Comparison of ENCODE assay signal across 8 cellular contexts in genomic region chr14:70622111-70622712, GRCh38. TPM values are rescaled to one million over a fixed set of nuclear protein-coding genes. Genes with fewer than 3 reads are reported as not detected.
A peak's percentile ranks its signal among the peaks of the same experiment; 100 is the strongest.
DNase-seq lines count a peak whose midpoint lies in the region; ATAC-seq and TF ChIP-seq lines count a peak whose summit lies in the region.

No MANE protein-coding gene starts in this region.

- no peaks in the 10 kb centered on the region for H3K4me1 ChIP-seq in vagina
- no peaks in the 10 kb centered on the region for H3K4me1 ChIP-seq in aorta (ENCODE audit: control insufficient read depth in 1 of 2, insufficient read depth in 2 of 2, low read length in 2 of 2)

- H3K27ac ChIP-seq in vagina (no peak overlapping the region), aorta (ENCODE audit: low read depth in 1 of 2, low read length in 2 of 2) (no peak overlapping the region)

- H3K9me3 ChIP-seq in vagina (no peaks in the 10 kb centered on the region), aorta (ENCODE audit: control insufficient read depth, low read length) (no peaks in the 10 kb centered on the region)

- BruUV-seq in Calu3 (replicated peaks; lab: Mats Ljungman, UMichigan), result no TSS peak

- CTCF ChIA-PET in Calu3 (lab: Charles Lee), result no interaction called here

- TF ChIP-seq CTCF in Calu3 (IDR thresholded peaks at IDR 0.05; ENCODE audit: unreplicated experiment) (peak; percentile 70), vagina (IDR thresholded peaks at IDR 0.05) (peak in 1 of 3 experiments; percentile 43)

- no peaks in the 10 kb centered on the region for H3K27me3 ChIP-seq in vagina
- H3K27me3 ChIP-seq in aorta (ENCODE audit: control insufficient read depth in 1 of 2, insufficient read depth in 2 of 2, low read length in 1 of 2), result no peaks in the 10 kb centered on the region

- DNase-seq in Calu3, result peak; percentile 67
- peak; percentile 52 for DNase-seq in NOMO-1 treated with DMSO at 0.1 percent for 48 hours (lab: John Stamatoyannopoulos, UW; ENCODE audit: unreplicated experiment)
- DNase-seq in activated T-helper 2 cell treated with anti-CD3 and anti-CD28 coated beads, Interferon-gamma antibody, Interleukin-2, Interleukin-4, amounts not matched to agents 10 μg/mL and 5 μg/mL and 100 μg/mL, durations not matched to agents 14 hours and 24 hours and 36 hours (ENCODE audit: low spot score), result peak; percentile 27
- DNase-seq in left ventricle myocardium superior, result no peak
- peak; percentile 52 for DNase-seq in stimulated activated CD4-positive, alpha-beta T cell treated with anti-CD3 and anti-CD28 coated beads, Interleukin-4, amount 100 ng/mL, for 24 hours
- DNase-seq in vagina (ENCODE audit: extremely low spot score in 2 of 2), result no peak
- DNase-seq in aorta, result no peak

- H3K36me3 Mint-ChIP-seq in Calu3 (ENCODE audit: insufficient read depth, unreplicated experiment), result peaks cover 5% of the 10 kb centered on the region
- H3K36me3 Mint-ChIP-seq in activated T-helper 2 cell treated with anti-CD3 and anti-CD28 coated beads, Interferon-gamma antibody, Interleukin-2, Interleukin-4, amounts not matched to agents 10 μg/mL and 5 μg/mL and 100 μg/mL, durations not matched to agents 14 hours and 24 hours and 36 hours (ENCODE audit: low read depth), result peaks cover 3% of the 10 kb centered on the region

- no peaks in the 10 kb centered on the region for H3K27me3 Mint-ChIP-seq in Calu3 (ENCODE audit: unreplicated experiment)
- peaks cover 23% of the 10 kb centered on the region for H3K27me3 Mint-ChIP-seq in activated T-helper 2 cell treated with anti-CD3 and anti-CD28 coated beads, Interferon-gamma antibody, Interleukin-2, Interleukin-4, amounts not matched to agents 10 μg/mL and 5 μg/mL and 100 μg/mL, durations not matched to agents 14 hours and 24 hours and 36 hours (ENCODE audit: low read depth)

- intact Hi-C loops in Calu3 (cut with micrococcal nuclease; ENCODE audit: unreplicated experiment) (loop anchor here (1.0 to 10.0 kb wide), 3 partner anchors 92 to 363 kb away; no protein-coding TSS in a partner anchor), left ventricle myocardium superior (cut with micrococcal nuclease) (loop anchor here (5.0 kb wide), 1 partner anchor 90 kb away; no protein-coding TSS in a partner anchor), vagina (cut with DNase I) (loop anchor here (2.0 kb wide), 1 partner anchor 39 kb away; no protein-coding TSS in a partner anchor), aorta (cut with DNase I) (loop anchor here (1.0 to 10.0 kb wide), 3 partner anchors 92 to 195 kb away; no protein-coding TSS in a partner anchor)
- intact Hi-C loops in activated T-helper 2 cell treated with anti-CD3 and anti-CD28 coated beads, Interferon-gamma antibody, Interleukin-2, Interleukin-4, amounts not matched to agents 10 μg/mL and 5 μg/mL and 100 μg/mL, durations not matched to agents 14 hours and 24 hours and 36 hours (cut with micrococcal nuclease), result loop anchor here (1.0 to 5.0 kb wide), 2 partner anchors 92 to 195 kb away; no protein-coding TSS in a partner anchor

- WGBS in aorta, 2 donors, result 41 to 49% methylated on average over 3 of the region's 3 CpGs

- H3K4me3 ChIP-seq in vagina, result no peak overlapping the region
- H3K4me3 ChIP-seq in aorta (ENCODE audit: low read length in 2 of 2), result no peak overlapping the region

- H3K36me3 ChIP-seq in vagina (no peaks in the 10 kb centered on the region), aorta (ENCODE audit: control insufficient read depth in 1 of 2, insufficient read depth in 2 of 2, low read length in 1 of 2) (no peaks in the 10 kb centered on the region)

- H3K9me3 Mint-ChIP-seq in Calu3 (ENCODE audit: low read depth, unreplicated experiment), result peaks cover 11% of the 10 kb centered on the region
- H3K9me3 Mint-ChIP-seq in activated T-helper 2 cell treated with anti-CD3 and anti-CD28 coated beads, Interferon-gamma antibody, Interleukin-2, Interleukin-4, amounts not matched to agents 10 μg/mL and 5 μg/mL and 100 μg/mL, durations not matched to agents 14 hours and 24 hours and 36 hours, result peaks cover 16% of the 10 kb centered on the region

- H3K27ac Mint-ChIP-seq in Calu3 (ENCODE audit: unreplicated experiment), result peak overlapping the region; percentile 58
- no peak overlapping the region for H3K27ac Mint-ChIP-seq in activated T-helper 2 cell treated with anti-CD3 and anti-CD28 coated beads, Interferon-gamma antibody, Interleukin-2, Interleukin-4, amounts not matched to agents 10 μg/mL and 5 μg/mL and 100 μg/mL, durations not matched to agents 14 hours and 24 hours and 36 hours

- H3K4me1 Mint-ChIP-seq in Calu3 (ENCODE audit: low read depth, unreplicated experiment), result peaks cover 38% of the 10 kb centered on the region
- peaks cover 2% of the 10 kb centered on the region for H3K4me1 Mint-ChIP-seq in activated T-helper 2 cell treated with anti-CD3 and anti-CD28 coated beads, Interferon-gamma antibody, Interleukin-2, Interleukin-4, amounts not matched to agents 10 μg/mL and 5 μg/mL and 100 μg/mL, durations not matched to agents 14 hours and 24 hours and 36 hours (ENCODE audit: low read depth)

- no peak overlapping the region for H3K4me3 Mint-ChIP-seq in Calu3 (ENCODE audit: low read depth, unreplicated experiment)
- H3K4me3 Mint-ChIP-seq in activated T-helper 2 cell treated with anti-CD3 and anti-CD28 coated beads, Interferon-gamma antibody, Interleukin-2, Interleukin-4, amounts not matched to agents 10 μg/mL and 5 μg/mL and 100 μg/mL, durations not matched to agents 14 hours and 24 hours and 36 hours (ENCODE audit: low read depth), result no peak overlapping the region

- ATAC-seq in HG02885 (IDR thresholded peaks at IDR 0.05; ENCODE audit: poor library complexity, unreplicated experiment) (peak; percentile 43), left ventricle myocardium superior (peak; percentile 66), aorta (ENCODE audit: low FRiP score) (no peak)

- TF ChIP-seq POLR2A in vagina (IDR thresholded peaks at IDR 0.05), result no peak

RNA-seq across cellular contexts. Expression of gene TTC9, which starts 19.5 kb away (rescaled TPM):
- 9.8 and 11.0 TPM in 2 replicates for total RNA-seq in Calu3 (2022)
- 6.1 and 6.6 TPM in 2 replicates for total RNA-seq in activated T-helper 2 cell treated with anti-CD3 and anti-CD28 coated beads, Interferon-gamma antibody, Interleukin-2, Interleukin-4, amounts not matched to agents 10 μg/mL and 5 μg/mL and 100 μg/mL, durations not matched to agents 14 hours and 24 hours and 36 hours
- 0.67 TPM for total RNA-seq in left ventricle myocardium superior
- total RNA-seq in vagina, result 6.1 TPM
- total RNA-seq in aorta, result 1 to 10 TPM; 2.7 to 2.9 TPM
- 1 to 10 TPM; 1.6 to 2.8 TPM for polyA plus RNA-seq in aorta

RNA-seq across cellular contexts. Expression of gene MED6, which starts 21.8 kb away (rescaled TPM):
- 38.3 and 45.4 TPM in 2 replicates for total RNA-seq in Calu3 (2022)
- total RNA-seq in activated T-helper 2 cell treated with anti-CD3 and anti-CD28 coated beads, Interferon-gamma antibody, Interleukin-2, Interleukin-4, amounts not matched to agents 10 μg/mL and 5 μg/mL and 100 μg/mL, durations not matched to agents 14 hours and 24 hours and 36 hours, result 52.2 and 58.2 TPM in 2 replicates
- 18.6 TPM for total RNA-seq in left ventricle myocardium superior
- 37.6 TPM for total RNA-seq in vagina
- total RNA-seq in aorta, result 10 to 100 TPM; 31.5 to 40.1 TPM
- 10 to 100 TPM; 15.5 to 24.8 TPM for polyA plus RNA-seq in aorta

Comparison
In these comparisons a context has a peak if more than half of its experiments do, and no peak if none do; other contexts are left out.
1. DNase-seq: peak in Calu3 (single experiment), NOMO-1 treated with DMSO at 0.1 percent for 48 hours (single experiment), activated T-helper 2 cell treated with anti-CD3 and anti-CD28 coated beads, Interferon-gamma antibody, Interleukin-2, Interleukin-4, amounts not matched to agents 10 μg/mL and 5 μg/mL and 100 μg/mL, durations not matched to agents 14 hours and 24 hours and 36 hours (single experiment) and stimulated activated CD4-positive, alpha-beta T cell treated with anti-CD3 and anti-CD28 coated beads, Interleukin-4, amount 100 ng/mL, for 24 hours (single experiment); none in left ventricle myocardium superior (single experiment), vagina (0 of 2) and aorta (0 of 2).